1 cellular context compared by ENCODE assay signal in genomic region chr7:27251513-27252306, GRCh38.
A peak's percentile ranks its signal among the peaks of the same experiment; 100 is the strongest.
TF ChIP-seq lines count a peak whose summit lies in the region.

No MANE protein-coding gene starts in this region.

TF ChIP-seq in H1, 55 proteins besides CTCF, POLR2A, EP300 and RAD21:
- TF ChIP-seq SUZ12 (IDR thresholded peaks at IDR 0.05; ENCODE audit: low read length) (peak; percentile 100), NANOG (IDR thresholded peaks at IDR 0.05; ENCODE audit: insufficient read depth, low read depth, low read length, poor library complexity, severe bottlenecking) (no peak), E2F6 (IDR thresholded peaks at IDR 0.05) (peak; percentile 59; the same call in 1 of the 2 replicates), RNF2 (IDR thresholded peaks at IDR 0.05; ENCODE audit: borderline replicate concordance, low read depth, low read length, missing control alignments, poor library complexity, severe bottlenecking) (peak; percentile 90), POLR2AphosphoS5 (IDR thresholded peaks at IDR 0.05; ENCODE audit: low read depth, low read length) (no peak), TBP (IDR thresholded peaks at IDR 0.05; ENCODE audit: low read depth, low read length) (peak; percentile 88), EZH2 (IDR thresholded peaks at IDR 0.05; ENCODE audit: low read depth, low read length, severe bottlenecking) (peak; percentile 98), CTBP2 (IDR thresholded peaks at IDR 0.05; ENCODE audit: borderline replicate concordance, insufficient read depth, insufficient read length, low read length) (peak; percentile 84)
- TF ChIP-seq, protein P1, sequence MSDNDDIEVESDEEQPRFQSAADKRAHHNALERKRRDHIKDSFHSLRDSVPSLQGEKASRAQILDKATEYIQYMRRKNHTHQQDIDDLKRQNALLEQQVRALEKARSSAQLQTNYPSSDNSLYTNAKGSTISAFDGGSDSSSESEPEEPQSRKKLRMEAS (IDR thresholded peaks at IDR 0.05), result peak; percentile 44
